In genomic region chr11:5129457-5129877, GRCh38 we compare ENCODE assay signal across 37 cellular contexts. TPM values are rescaled to one million over a fixed set of nuclear protein-coding genes. Genes with fewer than 3 reads are reported as not detected.
DNase-seq lines count a peak whose midpoint lies in the region; ATAC-seq, FAIRE-seq and TF ChIP-seq lines count a peak whose summit lies in the region.
"Had no signal": no experiment of that assay in that cellular context is flagged by ENCODE, and none has a peak within 500 bp of the region (broad histone marks: within the 10 kb centered on the region; RNA-seq: fewer than 3 reads in every experiment).

No MANE protein-coding gene starts in this region.

- intact Hi-C loops in pancreas (cut with DNase I): loop anchor here in 1 of 3 donors (10.0 kb wide), 1 partner anchor 675 kb away; the partner anchor contains the start of gene OR52N2

- in situ Hi-C loops in brain microvascular endothelial cell (cut with HindIII; ENCODE audit: low pct_ligation_motif_present, low sequenced_read_pairs): no loop called here

- no peak overlapping the region for H3K4me3 ChIP-seq in brain microvascular endothelial cell (ENCODE audit: low read depth, low read length)
- no peak overlapping the region for H3K4me3 ChIP-seq in fibroblast of villous mesenchyme (ENCODE audit: low read depth, low read length)
- no peak overlapping the region for H3K4me3 ChIP-seq in pancreas
- H3K4me3 ChIP-seq: BLaER1, heart left ventricle, upper lobe of right lung had no signal

- ATAC-seq in HG02938 (IDR thresholded peaks at IDR 0.05; ENCODE audit: unreplicated experiment) (no peak), pancreas (no peak), GM21786 (IDR thresholded peaks at IDR 0.05; ENCODE audit: unreplicated experiment) (no peak), HG02642 (IDR thresholded peaks at IDR 0.05; ENCODE audit: poor library complexity, unreplicated experiment) (no peak)
- ATAC-seq: foreskin keratinocyte; heart left ventricle; right cardiac atrium; Right ventricle myocardium inferior; SK-N-SH treated with all-trans-retinoic acid at 6 μM for 48 hours; stimulated activated naive CD8-positive, alpha-beta T cell treated with anti-CD3 and anti-CD28 coated beads, Interleukin-15, Interleukin-2, amounts not matched to agents 100 U/mL and 50 U/mL, for 24 hours; T-helper 17 cell; upper lobe of right lung had no signal

- TF ChIP-seq CTCF in brain microvascular endothelial cell (IDR thresholded peaks at IDR 0.05; ENCODE audit: low read depth, low read length, missing control alignments): no peak
- TF ChIP-seq CTCF in fibroblast of villous mesenchyme (IDR thresholded peaks at IDR 0.05; ENCODE audit: insufficient read depth, low read depth, low read length): no peak
- TF ChIP-seq CTCF in pancreas (IDR thresholded peaks at IDR 0.05): no peak

- H3K4me1 ChIP-seq in pancreas: no peaks in the 10 kb centered on the region
- H3K4me1 ChIP-seq: BLaER1, foreskin keratinocyte, heart left ventricle, upper lobe of right lung had no signal

- H3K27me3 ChIP-seq in brain microvascular endothelial cell (replicated peaks) (no peaks in the 10 kb centered on the region), pancreas (no peaks in the 10 kb centered on the region)
- H3K27me3 ChIP-seq: BLaER1, foreskin keratinocyte, heart left ventricle, upper lobe of right lung had no signal

- 38 to 56% methylated on average over 2 of the region's 2 CpGs for WGBS in pancreas, 2 donors

- H3K27ac ChIP-seq in brain microvascular endothelial cell: no peak overlapping the region
- H3K27ac ChIP-seq in pancreas: no peak overlapping the region
- H3K27ac ChIP-seq: BLaER1, epithelial cell of prostate, foreskin keratinocyte, heart left ventricle, upper lobe of right lung had no signal

- DNase-seq in GM03348 (ENCODE audit: low spot score): peak; percentile 6
- DNase-seq in RKO (ENCODE audit: low spot score): peak; percentile 1
- peak; percentile 7 for DNase-seq in brain microvascular endothelial cell
- DNase-seq in fibroblast of villous mesenchyme (ENCODE audit: low read depth): peak; percentile 1
- no peak for DNase-seq in pancreas
- DNase-seq: activated CD4-positive, alpha-beta memory T cell treated with anti-CD3 and anti-CD28 coated beads, Interleukin-2, amount 10 ng/mL, durations not matched to agents 7 days and 5 days; activated CD8-positive, alpha-beta memory T cell treated with anti-CD3 and anti-CD28 coated beads, Interleukin-2, amount 50 U/mL, for 4 hours; activated naive CD4-positive, alpha-beta T cell treated with Interleukin-2 at 50 U/mL for 16 hours; foreskin keratinocyte; heart left ventricle; kidney glomerular epithelial cell; NCI-H1048; NCI-H446 treated with DMSO at 0.1 percent for 48 hours; NCI-H774; right cardiac atrium; stimulated activated CD4-positive, alpha-beta T cell treated with anti-CD3 and anti-CD28 coated beads, Interleukin-1b, Interleukin-23, amount 100 ng/mL, for 48 hours; stimulated activated naive CD8-positive, alpha-beta T cell treated with anti-CD3 and anti-CD28 coated beads, Interleukin-15, Interleukin-2, amounts not matched to agents 100 U/mL and 50 U/mL, for 24 hours; T-helper 17 cell; upper lobe of right lung had no signal

- no peaks in the 10 kb centered on the region for H3K9me3 ChIP-seq in pancreas
- H3K9me3 ChIP-seq: BLaER1, heart left ventricle, upper lobe of right lung had no signal

- H3K36me3 ChIP-seq in brain microvascular endothelial cell (replicated peaks) (no peaks in the 10 kb centered on the region), pancreas (no peaks in the 10 kb centered on the region)
- H3K36me3 ChIP-seq: BLaER1, heart left ventricle, upper lobe of right lung had no signal

- no peak for FAIRE-seq in pancreas (lab: Jason Lieb, UNC)
- FAIRE-seq: H1 had no signal

RNA-seq across cellular contexts. Expression of gene OR52A5, which starts 8.7 kb away (rescaled TPM):
- total RNA-seq in fibroblast of villous mesenchyme: not detected in 2 replicates
- not detected for total RNA-seq in pancreas
- not detected for polyA plus RNA-seq in pancreas
- total RNA-seq: activated CD4-positive, alpha-beta memory T cell treated with anti-CD3 and anti-CD28 coated beads, Interleukin-2, amount 10 ng/mL, durations not matched to agents 7 days and 5 days; activated T-helper 1 cell treated with anti-CD3 and anti-CD28 coated beads, Interleukin-12 subunit alpha, Interleukin-12 subunit beta, Interleukin-2, Interleukin-4 antibody, amounts not matched to agents 30 ng/mL and 10 ng/mL and 1 ng/mL, durations not matched to agents 14 hours and 24 hours and 36 hours; chondrocyte; foreskin keratinocyte; heart left ventricle; HT-29; lower leg skin; mesothelial cell of epicardium; OCI-LY7; posterior vena cava; right cardiac atrium; Right ventricle myocardium inferior; T-helper 17 cell; temporal lobe; upper lobe of right lung had no signal
- polyA plus RNA-seq: adipose tissue, AG04450, foreskin keratinocyte, heart left ventricle, right cardiac atrium had no signal

RNA-seq across cellular contexts. Expression of gene OR52A1, which starts 25.1 kb away (rescaled TPM):
- total RNA-seq in fibroblast of villous mesenchyme: not detected in 2 replicates
- total RNA-seq in pancreas: not detected
- not detected for polyA plus RNA-seq in pancreas
- total RNA-seq: activated CD4-positive, alpha-beta memory T cell treated with anti-CD3 and anti-CD28 coated beads, Interleukin-2, amount 10 ng/mL, durations not matched to agents 7 days and 5 days; activated T-helper 1 cell treated with anti-CD3 and anti-CD28 coated beads, Interleukin-12 subunit alpha, Interleukin-12 subunit beta, Interleukin-2, Interleukin-4 antibody, amounts not matched to agents 30 ng/mL and 10 ng/mL and 1 ng/mL, durations not matched to agents 14 hours and 24 hours and 36 hours; chondrocyte; foreskin keratinocyte; heart left ventricle; HT-29; lower leg skin; OCI-LY7; posterior vena cava; right cardiac atrium; Right ventricle myocardium inferior; T-helper 17 cell; temporal lobe; upper lobe of right lung had no signal
- polyA plus RNA-seq: adipose tissue, AG04450, foreskin keratinocyte, heart left ventricle, right cardiac atrium had no signal

Comparison
In these comparisons a context has a peak if more than half of its experiments do, and no peak if none do; other contexts are left out.
1. DNase-seq: peak in GM03348 (single experiment), RKO (single experiment), brain microvascular endothelial cell (single experiment) and fibroblast of villous mesenchyme (single experiment); none in pancreas (0 of 6).